ENCODE assay signal across 8 cellular contexts in genomic region chr16:21302454-21302853, GRCh38. TPM values are rescaled to one million over a fixed set of nuclear protein-coding genes. Genes with fewer than 3 reads are reported as not detected.
A peak's percentile ranks its signal among the peaks of the same experiment; 100 is the strongest.
DNase-seq lines count a peak whose midpoint lies in the region; ATAC-seq and TF ChIP-seq lines count a peak whose summit lies in the region.

No MANE protein-coding gene starts in this region.

- no peak for TF ChIP-seq CTCF in Loucy (conservative IDR thresholded peaks at IDR 0.05; ENCODE audit: low read length)
- TF ChIP-seq CTCF in chondrocyte (IDR thresholded peaks at IDR 0.05), result no peak
- TF ChIP-seq CTCF in osteoblast (IDR thresholded peaks at IDR 0.05; ENCODE audit: extremely low read depth, low read depth, low read length), result no peak

- no peaks in the 10 kb centered on the region for H3K36me3 Mint-ChIP-seq in chondrocyte (ENCODE audit: low read depth)

- H3K4me3 ChIP-seq in Loucy (ENCODE audit: low read length, poor library complexity, severe bottlenecking), result peak overlapping the region; percentile 76
- H3K4me3 ChIP-seq in osteoblast (ENCODE audit: insufficient read depth, low read length), result peak overlapping the region; percentile 83

- H3K79me2 ChIP-seq in Loucy (ENCODE audit: insufficient read depth, low read length) (no peaks in the 10 kb centered on the region), osteoblast (ENCODE audit: insufficient read depth, low read length) (peaks cover 50% of the 10 kb centered on the region)

- peak overlapping the region; percentile 52 for H3K9ac ChIP-seq in Loucy (ENCODE audit: low read depth, low read length, poor library complexity, severe bottlenecking)

- DNase-seq in NCI-H1105 treated with DMSO at 0.1 percent for 48 hours (lab: John Stamatoyannopoulos, UW) (peak; percentile 18), NCI-H1105 (lab: John Stamatoyannopoulos, UW) (no peak), chondrocyte (ENCODE audit: low spot score) (no peak), osteoblast (ENCODE audit: insufficient read length, low spot score, missing footprints) (peak; percentile 68), dedifferentiated amniotic fluid mesenchymal stem cell (ENCODE audit: extremely low spot score) (no peak)

- peak overlapping the region; percentile 84 for H3K4me3 Mint-ChIP-seq in chondrocyte (ENCODE audit: unreplicated experiment)

- H3F3A ChIP-seq in Loucy (ENCODE audit: low read depth), result no peaks in the 10 kb centered on the region

- H4K20me1 ChIP-seq in Loucy (ENCODE audit: insufficient read depth, low read length, poor library complexity, severe bottlenecking), result no peaks in the 10 kb centered on the region
- H4K20me1 ChIP-seq in osteoblast (ENCODE audit: insufficient read depth, low read length), result no peaks in the 10 kb centered on the region

- peak overlapping the region; percentile 96 for H2AFZ ChIP-seq in Loucy (ENCODE audit: low read length)
- peak overlapping the region; percentile 93 for H2AFZ ChIP-seq in osteoblast (ENCODE audit: low read length)

- H3K4me1 ChIP-seq in Loucy (ENCODE audit: insufficient read depth, low read length, poor library complexity, severe bottlenecking), result peaks cover 9% of the 10 kb centered on the region
- peaks cover 15% of the 10 kb centered on the region for H3K4me1 ChIP-seq in osteoblast (ENCODE audit: insufficient read depth, low read length)

- no peaks in the 10 kb centered on the region for H3K9me3 ChIP-seq in Loucy (ENCODE audit: insufficient read depth, low read depth, low read length)
- no peaks in the 10 kb centered on the region for H3K9me3 ChIP-seq in osteoblast (ENCODE audit: low read depth, low read length)

- H3K27ac ChIP-seq in osteoblast (ENCODE audit: low read depth, low read length), result peak overlapping the region; percentile 58

- no peaks in the 10 kb centered on the region for H3K9me2 ChIP-seq in Loucy (replicated peaks; ENCODE audit: low read depth, low read length)

- no peaks in the 10 kb centered on the region for H3K36me3 ChIP-seq in Loucy (ENCODE audit: insufficient read depth, low read length)
- no peaks in the 10 kb centered on the region for H3K36me3 ChIP-seq in osteoblast (ENCODE audit: insufficient read depth, low read length)

- ATAC-seq in GM18909 (IDR thresholded peaks at IDR 0.05; ENCODE audit: poor library complexity, unreplicated experiment) (no peak), GM19023 (IDR thresholded peaks at IDR 0.05; ENCODE audit: unreplicated experiment) (no peak)

- peaks cover 22% of the 10 kb centered on the region for H3K4me1 Mint-ChIP-seq in chondrocyte (ENCODE audit: low read depth)

- peak overlapping the region; percentile 74 for H3K27ac Mint-ChIP-seq in chondrocyte (ENCODE audit: unreplicated experiment)

- H3K4me2 ChIP-seq in Loucy (ENCODE audit: low read depth, low read length, poor library complexity, severe bottlenecking) (peak overlapping the region; percentile 73), osteoblast (ENCODE audit: insufficient read depth, low read length) (peak overlapping the region; percentile 97)

- no peaks in the 10 kb centered on the region for H3K9me3 Mint-ChIP-seq in chondrocyte (ENCODE audit: low read depth)

- H3K27me3 ChIP-seq in Loucy (ENCODE audit: insufficient read depth, low read length, poor library complexity, severe bottlenecking) (no peaks in the 10 kb centered on the region), osteoblast (ENCODE audit: insufficient read depth, low read length) (no peaks in the 10 kb centered on the region)

- H3K27me3 Mint-ChIP-seq in chondrocyte (ENCODE audit: low read depth), result peaks cover 5% of the 10 kb centered on the region

RNA-seq across cellular contexts. Expression of gene CRYM, which starts 24.4 kb away (rescaled TPM):
- total RNA-seq in chondrocyte (not detected in 3 replicates), osteoblast (4.1 and 5.1 TPM in 2 replicates)

Comparison
In these comparisons a context has a peak if more than half of its experiments do, and no peak if none do; other contexts are left out.
1. DNase-seq: peak in NCI-H1105 treated with DMSO at 0.1 percent for 48 hours (single experiment) and osteoblast (single experiment); none in NCI-H1105 (single experiment), chondrocyte (single experiment) and dedifferentiated amniotic fluid mesenchymal stem cell (single experiment).